Comparison of ENCODE assay signal across 31 cellular contexts in genomic region chr5:170517411-170517810, GRCh38. TPM values are rescaled to one million over a fixed set of nuclear protein-coding genes. Genes with fewer than 3 reads are reported as not detected.
"Had no signal": no experiment of that assay in that cellular context is flagged by ENCODE, and none has a peak within 500 bp of the region (broad histone marks: within the 10 kb centered on the region; RNA-seq: fewer than 3 reads in every experiment).

No MANE protein-coding gene starts in this region.

- H3K4me1 Mint-ChIP-seq: endodermal cell, immature natural killer cell, naive B cell had no signal

- H3K9me3 Mint-ChIP-seq: dendritic cell treated with granulocyte-macrophage colony-stimulating factor and Interleukin-4, amounts not matched to agents 40 ng/mL and 50 ng/mL, for 4 days; effector memory CD8-positive, alpha-beta T cell; endodermal cell; immature natural killer cell; mesothelial cell of epicardium had no signal

- H3K36me3 Mint-ChIP-seq: immature natural killer cell, mesothelial cell of epicardium, naive B cell had no signal

- H3K4me1 ChIP-seq: colonic mucosa, gastrocnemius medialis, left lung, lower lobe of right lung had no signal

- H3K27me3 ChIP-seq: colonic mucosa, esophagus squamous epithelium, gastrocnemius medialis, heart right ventricle, left lung had no signal

- H3K27ac ChIP-seq: colonic mucosa, epithelial cell of prostate, esophagus squamous epithelium, gastrocnemius medialis, heart right ventricle, left lung, lower lobe of right lung had no signal

- H3K36me3 ChIP-seq: colonic mucosa, esophagus squamous epithelium, gastrocnemius medialis, heart right ventricle, left lung, lower lobe of right lung had no signal

- H3K4me3 Mint-ChIP-seq: dendritic cell treated with granulocyte-macrophage colony-stimulating factor and Interleukin-4, amounts not matched to agents 40 ng/mL and 50 ng/mL, for 4 days; effector memory CD8-positive, alpha-beta T cell; endodermal cell; immature natural killer cell; mesothelial cell of epicardium; naive B cell had no signal

- DNase-seq: colonic mucosa; cortex of kidney; effector CD8-positive, alpha-beta T cell; effector memory CD8-positive, alpha-beta T cell; endodermal cell; erythroblast; esophagus squamous epithelium; foreskin fibroblast; foreskin melanocyte; gastrocnemius medialis; glutamatergic neuron; head of caudate nucleus; heart right ventricle; hippocampal formation; immature natural killer cell; left cardiac atrium; left lung; left ventricle myocardium superior; lower lobe of right lung; mesenchymal stem cell; mucosa of descending colon; naive B cell had no signal

- FAIRE-seq: endometrium, keratinocyte had no signal

- H3K4me3 ChIP-seq: colonic mucosa, esophagus squamous epithelium, gastrocnemius medialis, heart right ventricle, left lung, lower lobe of right lung, mucosa of descending colon had no signal

- H3K27ac Mint-ChIP-seq: dendritic cell treated with granulocyte-macrophage colony-stimulating factor and Interleukin-4, amounts not matched to agents 40 ng/mL and 50 ng/mL, for 4 days; effector memory CD8-positive, alpha-beta T cell; endodermal cell; immature natural killer cell; mesothelial cell of epicardium; naive B cell had no signal

- H3K9me3 ChIP-seq: colonic mucosa, esophagus squamous epithelium, gastrocnemius medialis, left lung, lower lobe of right lung, mucosa of descending colon had no signal

RNA-seq across cellular contexts. Expression of gene KCNIP1, which starts 13.6 kb away (rescaled TPM):
- total RNA-seq: endodermal cell, esophagus mucosa, esophagus squamous epithelium, gastrocnemius medialis, left cardiac atrium, lower leg skin, mesenteric fat pad, myocyte had no signal
